ENCODE assay signal across 8 cellular contexts in the genomic region with DNA sequence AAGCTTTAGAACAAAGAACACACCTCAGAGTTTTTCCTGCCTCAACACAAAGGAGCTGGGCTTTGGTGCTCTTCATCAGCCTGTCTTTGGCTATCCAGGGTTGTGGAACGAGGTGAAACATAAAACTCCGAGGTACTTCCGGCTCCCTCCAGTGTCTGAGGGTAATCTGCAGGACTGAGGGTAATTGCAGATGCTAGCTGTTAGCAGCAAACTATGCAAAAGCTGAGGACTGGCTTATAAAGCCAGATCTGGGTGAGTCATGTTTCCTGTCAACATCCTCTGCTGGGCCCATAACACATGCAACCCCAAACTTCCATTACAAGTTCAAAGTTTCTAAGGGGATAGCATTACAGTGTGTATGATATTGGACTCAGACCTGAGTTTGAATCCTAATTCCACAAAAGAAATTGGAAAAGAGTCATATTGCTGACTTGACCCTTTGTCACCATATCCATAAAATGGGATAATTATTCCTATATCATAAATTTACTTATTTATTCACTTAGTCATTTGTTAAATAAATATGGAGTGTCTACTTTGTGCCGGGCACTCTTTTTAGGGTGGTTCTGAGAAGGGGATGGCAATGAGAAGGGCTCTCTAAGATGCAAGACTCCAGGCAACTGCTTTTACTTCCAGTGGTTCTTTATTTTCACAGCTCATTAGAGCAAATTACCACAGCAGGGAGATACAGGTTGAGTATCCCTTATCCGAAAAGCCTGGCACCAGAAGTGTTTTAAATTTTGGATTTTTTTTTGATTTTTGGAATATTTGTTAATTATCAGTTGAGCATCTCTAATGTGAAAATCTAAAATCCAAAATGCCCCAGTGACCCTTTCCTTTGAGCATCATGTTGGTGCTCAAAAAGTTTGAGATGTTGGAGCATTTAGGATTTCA. TPM values are rescaled to one million over a fixed set of nuclear protein-coding genes. Genes with fewer than 3 reads are reported as not detected.
A peak's percentile ranks its signal among the peaks of the same experiment; 100 is the strongest.
DNase-seq lines count a peak whose midpoint lies in the region; ATAC-seq and TF ChIP-seq lines count a peak whose summit lies in the region.

No MANE protein-coding gene starts in this region.

- peaks cover 7% of the 10 kb centered on the region for H3K36me3 Mint-ChIP-seq in type B pancreatic cell

- TF ChIP-seq CTCF in type B pancreatic cell (conservative IDR thresholded peaks at IDR 0.05): no peak

- H3K36me3 ChIP-seq in duodenal mucosa (ENCODE audit: control insufficient read depth in 1 of 2, insufficient read depth in 2 of 2, low read length in 2 of 2): peaks cover 0 to 5% of the 10 kb centered on the region in 2 donors

- H3K9me3 Mint-ChIP-seq in type B pancreatic cell: no peaks in the 10 kb centered on the region

- no peaks in the 10 kb centered on the region for H3K27me3 Mint-ChIP-seq in type B pancreatic cell

- peak overlapping the region; percentile 22 for H3K4me3 Mint-ChIP-seq in type B pancreatic cell

- H3K27me3 ChIP-seq in duodenal mucosa (ENCODE audit: control insufficient read depth in 1 of 2, insufficient read depth in 2 of 2, low read length in 2 of 2): no peaks in the 10 kb centered on the region

- peak overlapping the region; percentile 99 for H3K27ac Mint-ChIP-seq in type B pancreatic cell

- H3K9ac ChIP-seq in duodenal mucosa (ENCODE audit: low read depth in 1 of 2, low read length in 2 of 2): peak overlapping the region; percentile 21 to 26

- H3K4me3 ChIP-seq in duodenal mucosa (ENCODE audit: low read depth in 1 of 2, low read length in 2 of 2): peak overlapping the region; percentile 5 to 33

- no peaks in the 10 kb centered on the region for H3K4me1 Mint-ChIP-seq in type B pancreatic cell (ENCODE audit: unreplicated experiment)

- H3K4me1 ChIP-seq in duodenal mucosa (ENCODE audit: control insufficient read depth in 1 of 2, insufficient read depth in 2 of 2, low read length in 2 of 2): peaks cover 22 to 42% of the 10 kb centered on the region in 2 donors

- H3K9me3 ChIP-seq in duodenal mucosa (ENCODE audit: control insufficient read depth in 1 of 2, low read length in 2 of 2): no peaks in the 10 kb centered on the region

- peak; percentile 23 for ATAC-seq in GM21717 (IDR thresholded peaks at IDR 0.05; ENCODE audit: unreplicated experiment)

- DNase-seq in GM03348 (ENCODE audit: low spot score) (peak; percentile 85), LoVo (ENCODE audit: low spot score) (peak; percentile 88), mucosa of gallbladder (ENCODE audit: low spot score) (peak; percentile 57), type B pancreatic cell (ENCODE audit: extremely low spot score, unreplicated experiment) (no peak), NCI-H524 (lab: John Stamatoyannopoulos, UW) (no peak)
- DNase-seq in activated CD4-positive, alpha-beta T cell treated with anti-CD3 and anti-CD28 coated beads for 48 hours: peak; percentile 75

- peak overlapping the region; percentile 78 for H3K27ac ChIP-seq in duodenal mucosa (ENCODE audit: low read depth, low read length)

RNA-seq across cellular contexts. Expression of gene TRIM69, which starts 9.5 kb away (rescaled TPM):
- total RNA-seq in mucosa of gallbladder (29.8 TPM), type B pancreatic cell (ENCODE audit: low replicate concordance) (24.9 and 30.9 TPM in 2 replicates)

RNA-seq across cellular contexts. Expression of gene B2M, which starts 15.5 kb away (rescaled TPM):
- total RNA-seq in mucosa of gallbladder: 2,061 TPM
- total RNA-seq in type B pancreatic cell (ENCODE audit: low replicate concordance): 400 and 519 TPM in 2 replicates

RNA-seq across cellular contexts. Expression of gene PATL2, which starts 15.7 kb away (rescaled TPM):
- total RNA-seq in mucosa of gallbladder (2.2 TPM), type B pancreatic cell (ENCODE audit: low replicate concordance) (1.0 and 1.2 TPM in 2 replicates)

Comparison
In these comparisons a context has a peak if more than half of its experiments do, and no peak if none do; other contexts are left out.
1. DNase-seq: peak in GM03348 (single experiment), LoVo (single experiment), activated CD4-positive, alpha-beta T cell treated with anti-CD3 and anti-CD28 coated beads for 48 hours (single experiment) and mucosa of gallbladder (single experiment); none in type B pancreatic cell (single experiment) and NCI-H524 (0 of 2).